31 cellular contexts compared by ENCODE assay signal in genomic region chr10:93591065-93591808, GRCh38. TPM values are rescaled to one million over a fixed set of nuclear protein-coding genes. Genes with fewer than 3 reads are reported as not detected.
DNase-seq lines count a peak whose midpoint lies in the region; ATAC-seq, FAIRE-seq and TF ChIP-seq lines count a peak whose summit lies in the region.
"Had no signal": no experiment of that assay in that cellular context is flagged by ENCODE, and none has a peak within 500 bp of the region (broad histone marks: within the 10 kb centered on the region; RNA-seq: fewer than 3 reads in every experiment).

No MANE protein-coding gene starts in this region.

- H3K4me3 ChIP-seq in right atrium auricular region (no peak overlapping the region), colonic mucosa (no peak overlapping the region), HepG2 (replicated peaks in 1 of 3; ENCODE audit: insufficient read depth in 1 of 3, low read depth in 2 of 3, low read length in 3 of 3) (no peak overlapping the region)
- H3K4me3 ChIP-seq: A549; ascending aorta; BLaER1 treated with 17β-estradiol and CSF1 and Interleukin-3, amounts not matched to agents 10 nM and 100 nM; smooth muscle cell; vagina had no signal

- no peaks in the 10 kb centered on the region for H3K4me1 ChIP-seq in right atrium auricular region
- no peaks in the 10 kb centered on the region for H3K4me1 ChIP-seq in colonic mucosa
- peaks cover 34% of the 10 kb centered on the region for H3K4me1 ChIP-seq in HepG2 (ENCODE audit: insufficient read depth, low read length)
- no peaks in the 10 kb centered on the region; the same call in 1 of the 2 replicates for H3K4me1 ChIP-seq in H9 (ENCODE audit: insufficient read depth, low read length)
- H3K4me1 ChIP-seq: ascending aorta, vagina had no signal

- TF ChIP-seq EP300 in HepG2 (IDR thresholded peaks at IDR 0.05; ENCODE audit: low read depth in 2 of 2, low read length in 2 of 2) (no peak), HepG2 (CRISPR knock-in tag; IDR thresholded peaks at IDR 0.05; ENCODE audit: borderline replicate concordance) (no peak)

- no peaks in the 10 kb centered on the region for H3K36me3 ChIP-seq in right atrium auricular region
- H3K36me3 ChIP-seq in colonic mucosa, result no peaks in the 10 kb centered on the region
- H3K36me3 ChIP-seq in HepG2 (replicated peaks in 1 of 2; ENCODE audit: control insufficient read depth in 1 of 2, insufficient read depth in 2 of 2, low read length in 2 of 2), result peaks cover 16 to 40% of the 10 kb centered on the region in 2 experiments
- H3K36me3 ChIP-seq: ascending aorta; BLaER1 treated with 17β-estradiol and CSF1 and Interleukin-3, amounts not matched to agents 10 nM and 100 nM; vagina had no signal

- H3K27ac ChIP-seq in right atrium auricular region, result no peak overlapping the region
- H3K27ac ChIP-seq in colonic mucosa, result peak overlapping the region; percentile 63
- no peak overlapping the region for H3K27ac ChIP-seq in HepG2 (ENCODE audit: extremely low read length, insufficient read depth, low read length)
- H3K27ac ChIP-seq in H9 (ENCODE audit: insufficient read length, low read depth, low read length), result no peak overlapping the region
- H3K27ac ChIP-seq: A549; ascending aorta; BLaER1 treated with 17β-estradiol and CSF1 and Interleukin-3, amounts not matched to agents 10 nM and 100 nM; vagina had no signal

- no peak overlapping the region for H3K4me3 Mint-ChIP-seq in activated naive CD8-positive, alpha-beta T cell treated with anti-CD3 and anti-CD28 coated beads for 36 hours
- H3K4me3 Mint-ChIP-seq in H9, result no peak overlapping the region
- H3K4me3 Mint-ChIP-seq: activated CD8-positive, alpha-beta T cell treated with anti-CD3 and anti-CD28 coated beads for 36 hours; activated naive CD4-positive, alpha-beta T cell treated with anti-CD3 and anti-CD28 coated beads, Interleukin-2, amount 10 ng/mL, durations not matched to agents 7 days and 5 days; natural killer cell treated with Interleukin-12 subunit alpha and Interleukin-12 subunit beta and Interleukin-15 and Interleukin-18, amount 100 ng/mL, for 72 hours; T-helper 1 cell treated with Interleukin-12 subunit alpha and Interleukin-12 subunit beta and Interleukin-4 antibody, amounts not matched to agents 30 μg/mL and 1 μg/mL, for 36 hours had no signal

- no peak overlapping the region for H3T11ph ChIP-seq in H9 (ENCODE audit: low read length)

- no peaks in the 10 kb centered on the region for H3K9me3 Mint-ChIP-seq in activated naive CD8-positive, alpha-beta T cell treated with anti-CD3 and anti-CD28 coated beads for 36 hours
- H3K9me3 Mint-ChIP-seq in H9, result no peaks in the 10 kb centered on the region
- H3K9me3 Mint-ChIP-seq: activated CD8-positive, alpha-beta T cell treated with anti-CD3 and anti-CD28 coated beads for 36 hours; activated naive CD4-positive, alpha-beta T cell treated with anti-CD3 and anti-CD28 coated beads, Interleukin-2, amount 10 ng/mL, durations not matched to agents 7 days and 5 days; natural killer cell treated with Interleukin-12 subunit alpha and Interleukin-12 subunit beta and Interleukin-15 and Interleukin-18, amount 100 ng/mL, for 72 hours; T-helper 1 cell treated with Interleukin-12 subunit alpha and Interleukin-12 subunit beta and Interleukin-4 antibody, amounts not matched to agents 30 μg/mL and 1 μg/mL, for 36 hours had no signal

- no peak overlapping the region for H2BK12ac ChIP-seq in H9 (ENCODE audit: insufficient read length, low read depth, low read length)

- TF ChIP-seq CTCF in right atrium auricular region (IDR thresholded peaks at IDR 0.05) (no peak), colonic mucosa (IDR thresholded peaks at IDR 0.05) (no peak), HepG2 (CRISPR knock-in tag; IDR thresholded peaks at IDR 0.05) (no peak), H9 (conservative IDR thresholded peaks at IDR 0.05) (no peak)

- H3K27ac Mint-ChIP-seq in activated naive CD8-positive, alpha-beta T cell treated with anti-CD3 and anti-CD28 coated beads for 36 hours, result no peak overlapping the region
- no peak overlapping the region for H3K27ac Mint-ChIP-seq in H9
- H3K27ac Mint-ChIP-seq: activated CD8-positive, alpha-beta T cell treated with anti-CD3 and anti-CD28 coated beads for 36 hours; activated naive CD4-positive, alpha-beta T cell treated with anti-CD3 and anti-CD28 coated beads, Interleukin-2, amount 10 ng/mL, durations not matched to agents 7 days and 5 days; natural killer cell treated with Interleukin-12 subunit alpha and Interleukin-12 subunit beta and Interleukin-15 and Interleukin-18, amount 100 ng/mL, for 72 hours; T-helper 1 cell treated with Interleukin-12 subunit alpha and Interleukin-12 subunit beta and Interleukin-4 antibody, amounts not matched to agents 30 μg/mL and 1 μg/mL, for 36 hours had no signal

- peak; percentile 41 for ATAC-seq in Right ventricle myocardium superior (ENCODE audit: poor library complexity)
- peak; percentile 3; the same call in 1 of the 3 replicates for ATAC-seq in HepG2
- no peak for ATAC-seq in HG03457 (IDR thresholded peaks at IDR 0.05; ENCODE audit: unreplicated experiment)
- ATAC-seq: A549; activated CD8-positive, alpha-beta T cell treated with anti-CD3 and anti-CD28 coated beads for 36 hours; natural killer cell treated with Interleukin-12 subunit alpha and Interleukin-12 subunit beta and Interleukin-15 and Interleukin-18, amount 100 ng/mL, for 72 hours had no signal

- H2BK15ac ChIP-seq in H9 (ENCODE audit: low read depth, low read length), result no peak overlapping the region

- no peak overlapping the region for H3K23ac ChIP-seq in H9 (ENCODE audit: insufficient read length, low read depth, low read length)

- POLR2A ChIA-PET in HepG2 (lab: Yijun Ruan, JAX), result interaction anchor here (0.9 to 2.6 kb wide), 7 partner anchors 8 to 91 kb away, joined by 3 to 16 read pairs (median 5); no protein-coding TSS in a partner anchor

- H3K27me3 Mint-ChIP-seq in activated naive CD8-positive, alpha-beta T cell treated with anti-CD3 and anti-CD28 coated beads for 36 hours, result no peaks in the 10 kb centered on the region
- peaks cover 18% of the 10 kb centered on the region for H3K27me3 Mint-ChIP-seq in H9 (ENCODE audit: low read depth)

- H4K8ac ChIP-seq in H9 (replicated peaks; ENCODE audit: insufficient read length, low read depth, low read length), result no peak overlapping the region

- H3K18ac ChIP-seq in H9 (ENCODE audit: insufficient read length, low read depth, low read length), result no peak overlapping the region

- no peak overlapping the region for H3K4me2 ChIP-seq in HepG2 (ENCODE audit: low read depth, low read length)
- no peak overlapping the region for H3K4me2 ChIP-seq in H9 (ENCODE audit: insufficient read depth, insufficient read length, low read length)
- H3K4me2 ChIP-seq: A549; BLaER1 treated with 17β-estradiol and CSF1 and Interleukin-3, amounts not matched to agents 10 nM and 100 nM; smooth muscle cell had no signal

- no peak overlapping the region for H2BK5ac ChIP-seq in H9 (ENCODE audit: insufficient read length, low read length)

- no peaks in the 10 kb centered on the region for H3K23me2 ChIP-seq in H9 (ENCODE audit: insufficient read length, low read depth, low read length, poor library complexity, severe bottlenecking)

- H3K9me3 ChIP-seq in right atrium auricular region (no peaks in the 10 kb centered on the region), colonic mucosa (no peaks in the 10 kb centered on the region), HepG2 (ENCODE audit: low read length) (no peaks in the 10 kb centered on the region), H9 (ENCODE audit: control insufficient read depth, low read depth, low read length) (no peaks in the 10 kb centered on the region)
- H3K9me3 ChIP-seq: A549; ascending aorta; BLaER1 treated with 17β-estradiol and CSF1 and Interleukin-3, amounts not matched to agents 10 nM and 100 nM; vagina had no signal

- H3K14ac ChIP-seq in H9 (ENCODE audit: insufficient read depth, low read length), result no peak overlapping the region

- H3K4ac ChIP-seq in H9 (ENCODE audit: low read depth, low read length), result no peak overlapping the region

- H2BK120ac ChIP-seq in H9 (ENCODE audit: low read depth, low read length, poor library complexity, severe bottlenecking), result no peak overlapping the region

- no peak for DNase-seq in Right ventricle myocardium superior
- DNase-seq in right atrium auricular region (ENCODE audit: low spot score), result no peak
- DNase-seq in colonic mucosa, result peak; percentile 74
- DNase-seq in HepG2 (ENCODE audit: low spot score), result no peak
- no peak for DNase-seq in activated naive CD8-positive, alpha-beta T cell treated with anti-CD3 and anti-CD28 coated beads for 36 hours
- DNase-seq in stimulated activated CD4-positive, alpha-beta T cell treated with anti-CD3 and anti-CD28 coated beads, Interleukin-4, amount 100 ng/mL, for 4 hours, result no peak
- DNase-seq in H9, result no peak
- DNase-seq: activated CD4-positive, CD25-positive, alpha-beta regulatory T cell; activated CD8-positive, alpha-beta T cell treated with anti-CD3 and anti-CD28 coated beads for 36 hours; activated naive CD4-positive, alpha-beta T cell treated with anti-CD3 and anti-CD28 coated beads, Interleukin-2, amount 10 ng/mL, durations not matched to agents 7 days and 5 days; activated T-cell treated with anti-CD3 and anti-CD28 coated beads, Interleukin-2, amount 50 U/mL, for 1 hour; DMS 273 treated with DMSO at 0.1 percent for 48 hours; mesenchymal stem cell; MM.1S; NCI-H2029; NK-92 treated with Interleukin-12 subunit alpha and Interleukin-12 subunit beta, amount 100 ng/mL, for 24 hours; substantia nigra had no signal

- in situ Hi-C loops in HepG2 (cut with HindIII; ENCODE audit: extremely low pct_ligation_motif_present, low pct_unique_long_range_greater_than_20kb), result no loop called here

- H3K4me1 Mint-ChIP-seq in activated naive CD8-positive, alpha-beta T cell treated with anti-CD3 and anti-CD28 coated beads for 36 hours, result no peaks in the 10 kb centered on the region
- peaks cover 16 to 19% of the 10 kb centered on the region in 2 experiments for H3K4me1 Mint-ChIP-seq in H9
- H3K4me1 Mint-ChIP-seq: activated naive CD4-positive, alpha-beta T cell treated with anti-CD3 and anti-CD28 coated beads, Interleukin-2, amount 10 ng/mL, durations not matched to agents 7 days and 5 days had no signal

- TF ChIP-seq RAD21 in HepG2 (CRISPR knock-in tag; IDR thresholded peaks at IDR 0.05), result no peak

- no peak overlapping the region for H3K56ac ChIP-seq in H9 (ENCODE audit: insufficient read length, low read depth, low read length)

- no peak overlapping the region for H2AK5ac ChIP-seq in H9 (ENCODE audit: insufficient read length, low read length)

- no peak overlapping the region for H4K91ac ChIP-seq in H9 (ENCODE audit: insufficient read length, low read depth, low read length)

- H3K79me2 ChIP-seq in HepG2 (ENCODE audit: insufficient read depth, low read length) (no peaks in the 10 kb centered on the region), H9 (ENCODE audit: insufficient read depth, low read length) (no peaks in the 10 kb centered on the region)

- intact Hi-C loops in Right ventricle myocardium superior (cut with DNase I) (no loop called here), colonic mucosa (cut with DNase I) (no loop called here), HepG2 (cut with micrococcal nuclease; ENCODE audit: unreplicated experiment) (loop anchor here (10.0 kb wide), 1 partner anchor 46 kb away; no protein-coding TSS in a partner anchor)

- no peaks in the 10 kb centered on the region for H3K79me1 ChIP-seq in H9 (ENCODE audit: insufficient read depth, low read depth, low read length, poor library complexity, severe bottlenecking)

- peaks cover 60% of the 10 kb centered on the region for H4K20me1 ChIP-seq in HepG2 (ENCODE audit: insufficient read depth, low read length)
- H4K20me1 ChIP-seq in H9 (ENCODE audit: control insufficient read depth, insufficient read depth, insufficient read length), result no peaks in the 10 kb centered on the region
- H4K20me1 ChIP-seq: BLaER1 treated with 17β-estradiol and CSF1 and Interleukin-3, amounts not matched to agents 10 nM and 100 nM had no signal

- H3K36me3 Mint-ChIP-seq in activated naive CD8-positive, alpha-beta T cell treated with anti-CD3 and anti-CD28 coated beads for 36 hours, result no peaks in the 10 kb centered on the region
- H3K36me3 Mint-ChIP-seq in H9 (ENCODE audit: insufficient read depth in 1 of 3, low read depth in 3 of 3), result no peaks in the 10 kb centered on the region
- H3K36me3 Mint-ChIP-seq: activated naive CD4-positive, alpha-beta T cell treated with anti-CD3 and anti-CD28 coated beads, Interleukin-2, amount 10 ng/mL, durations not matched to agents 7 days and 5 days; natural killer cell treated with Interleukin-12 subunit alpha and Interleukin-12 subunit beta and Interleukin-15 and Interleukin-18, amount 100 ng/mL, for 72 hours had no signal

- peak; percentile 15 to 55 for TF ChIP-seq POLR2A in HepG2 (IDR thresholded peaks at IDR 0.05; ENCODE audit: insufficient read depth in 1 of 2, low read depth in 2 of 2, low read length in 2 of 2)

- no TSS peak for BruUV-seq in HepG2 (replicated peaks; lab: Mats Ljungman, UMichigan)

- no peaks in the 10 kb centered on the region for H3K27me3 ChIP-seq in right atrium auricular region
- no peaks in the 10 kb centered on the region for H3K27me3 ChIP-seq in colonic mucosa
- no peaks in the 10 kb centered on the region for H3K27me3 ChIP-seq in HepG2 (ENCODE audit: control insufficient read depth in 1 of 2, insufficient read depth in 2 of 2, low read length in 2 of 2)
- H3K27me3 ChIP-seq in H9 (ENCODE audit: insufficient read depth, low read length), result no peaks in the 10 kb centered on the region
- H3K27me3 ChIP-seq: ascending aorta; BLaER1 treated with 17β-estradiol and CSF1 and Interleukin-3, amounts not matched to agents 10 nM and 100 nM; vagina had no signal

- H4K5ac ChIP-seq in H9 (ENCODE audit: insufficient read length, low read depth, low read length), result no peak overlapping the region

- H2AFZ ChIP-seq in HepG2 (ENCODE audit: low read length) (no peak overlapping the region), H9 (ENCODE audit: low read length) (no peak overlapping the region)

- H3K9ac ChIP-seq in colonic mucosa (ENCODE audit: low read depth in 2 of 2, low read length in 2 of 2) (peak overlapping the region in 1 of 2 donors; percentile 35), HepG2 (ENCODE audit: insufficient read depth, low read depth, low read length) (no peak overlapping the region), H9 (ENCODE audit: extremely low read depth, insufficient read length, low read length) (no peak overlapping the region)
- H3K9ac ChIP-seq: BLaER1 treated with 17β-estradiol and CSF1 and Interleukin-3, amounts not matched to agents 10 nM and 100 nM had no signal

- WGBS in HepG2 (ENCODE audit: low lambda C conversion rate), result 84% methylated on average over 7 of the region's 8 CpGs
- WGBS in H9 (ENCODE audit: extremely low coverage, insufficient read length, low lambda C conversion rate), result no CpG with 5 or more reads among the region's 8 CpGs

- CTCF ChIA-PET in HepG2 (lab: Yijun Ruan, JAX; ENCODE audit: low intra/inter-chr PET ratio, low total read pairs), result no interaction called here

- no peak overlapping the region for H2BK20ac ChIP-seq in H9 (ENCODE audit: low read depth, low read length, poor library complexity, severe bottlenecking)

- no peak for FAIRE-seq in HepG2 (lab: Jason Lieb, UNC)
- FAIRE-seq: A549, G401.6, H54 had no signal

RNA-seq across cellular contexts. Expression of gene RBP4, which starts 9.8 kb away (rescaled TPM):
- 4.9 TPM for total RNA-seq in Right ventricle myocardium superior
- 10 to 100 TPM; 16.2 to 48.2 TPM for total RNA-seq in right atrium auricular region
- 10 to 100 TPM in 1 of 2 donors, 1 to 10 TPM in 1; 6.8 to 15.1 TPM for total RNA-seq in colonic mucosa
- total RNA-seq in HepG2 (2016; rRNA removed; fragmentation: Illumina TruSeq; extraction: Trizol), result 310 and 642 TPM in 2 replicates
- 113 and 138 TPM in 2 replicates for total RNA-seq in HepG2 (2016; cell fraction: cytosol; rRNA removed; fragmentation: Illumina TruSeq; extraction: Trizol; ENCODE audit: low read depth)
- total RNA-seq in HepG2 (2016; cell fraction: insoluble cytoplasmic fraction; rRNA removed; fragmentation: Illumina TruSeq; extraction: Trizol), result 301 and 640 TPM in 2 replicates
- 174 and 205 TPM in 2 replicates for total RNA-seq in HepG2 (2016; cell fraction: membrane; rRNA removed; fragmentation: Illumina TruSeq; extraction: Trizol)
- total RNA-seq in HepG2 (2016; cell fraction: nucleus; rRNA removed; fragmentation: Illumina TruSeq; extraction: Trizol), result 588 and 712 TPM in 2 replicates
- polyA plus RNA-seq in HepG2 (2011; rRNA removed), result 931 and 1,080 TPM in 2 replicates
- 1,361 and 1,403 TPM in 2 replicates for polyA plus RNA-seq in HepG2 (2011; cell fraction: cytosol; rRNA removed)
- polyA plus RNA-seq in HepG2 (2011; cell fraction: nucleus; rRNA removed), result 575 and 645 TPM in 2 replicates
- polyA plus RNA-seq in HepG2 (2012), result 1,685 and 1,730 TPM in 2 replicates
- polyA plus RNA-seq in HepG2 (2016; cell fraction: cytosol; fragmentation: Illumina TruSeq; extraction: Trizol; ENCODE audit: low read depth), result 301 and 378 TPM in 2 replicates
- polyA plus RNA-seq in HepG2 (2016; cell fraction: insoluble cytoplasmic fraction; fragmentation: Illumina TruSeq; extraction: Trizol; ENCODE audit: low read depth), result 671 and 691 TPM in 2 replicates
- 336 and 408 TPM in 2 replicates for polyA plus RNA-seq in HepG2 (2016; cell fraction: membrane; fragmentation: Illumina TruSeq; extraction: Trizol; ENCODE audit: low read depth)
- 1,909 and 2,130 TPM in 2 replicates for polyA plus RNA-seq in HepG2 (2016; cell fraction: nucleus; fragmentation: Illumina TruSeq; extraction: Trizol; ENCODE audit: insufficient read depth, low read depth)
- polyA minus RNA-seq in HepG2 (2011; rRNA and poly(A)+ RNA removed; ENCODE audit: low replicate concordance), result 0.19 and 898 TPM in 2 replicates
- 385 and 416 TPM in 2 replicates for polyA minus RNA-seq in HepG2 (2011; cell fraction: cytosol; rRNA and poly(A)+ RNA removed)
- polyA minus RNA-seq in HepG2 (2011; cell fraction: nucleus; rRNA and poly(A)+ RNA removed), result 128 and 176 TPM in 2 replicates
- total RNA-seq in activated naive CD8-positive, alpha-beta T cell treated with anti-CD3 and anti-CD28 coated beads for 36 hours, result not detected
- not detected in 2 replicates for total RNA-seq in H9 (2021)
- total RNA-seq: activated CD8-positive, alpha-beta T cell treated with anti-CD3 and anti-CD28 coated beads for 36 hours; fibroblast of lung; natural killer cell treated with Interleukin-12 subunit alpha and Interleukin-12 subunit beta and Interleukin-15 and Interleukin-18, amount 100 ng/mL, for 72 hours; NCI-H460 had no signal

RNA-seq across cellular contexts. Expression of gene PDE6C, which starts 21.1 kb away (rescaled TPM):
- total RNA-seq in Right ventricle myocardium superior, result not detected
- total RNA-seq in right atrium auricular region, result not detected
- not detected for total RNA-seq in colonic mucosa
- 0.39 and 0.64 TPM in 2 replicates for total RNA-seq in HepG2 (2016; rRNA removed; fragmentation: Illumina TruSeq; extraction: Trizol)
- total RNA-seq in HepG2 (2016; cell fraction: cytosol; rRNA removed; fragmentation: Illumina TruSeq; extraction: Trizol; ENCODE audit: low read depth), result 0.18 TPM in 1 of 2 replicates, not detected in the other
- total RNA-seq in HepG2 (2016; cell fraction: insoluble cytoplasmic fraction; rRNA removed; fragmentation: Illumina TruSeq; extraction: Trizol), result 0.43 and 0.73 TPM in 2 replicates
- total RNA-seq in HepG2 (2016; cell fraction: membrane; rRNA removed; fragmentation: Illumina TruSeq; extraction: Trizol), result 0.21 and 0.68 TPM in 2 replicates
- total RNA-seq in HepG2 (2016; cell fraction: nucleus; rRNA removed; fragmentation: Illumina TruSeq; extraction: Trizol), result not detected in 2 replicates
- polyA plus RNA-seq in HepG2 (2011; rRNA removed), result not detected in 2 replicates
- polyA plus RNA-seq in HepG2 (2011; cell fraction: cytosol; rRNA removed), result not detected in 2 replicates
- polyA plus RNA-seq in HepG2 (2011; cell fraction: nucleus; rRNA removed), result not detected in 2 replicates
- 0.28 and 0.43 TPM in 2 replicates for polyA plus RNA-seq in HepG2 (2012)
- polyA plus RNA-seq in HepG2 (2016; cell fraction: cytosol; fragmentation: Illumina TruSeq; extraction: Trizol; ENCODE audit: low read depth), result 0.46 and 1.3 TPM in 2 replicates
- polyA plus RNA-seq in HepG2 (2016; cell fraction: insoluble cytoplasmic fraction; fragmentation: Illumina TruSeq; extraction: Trizol; ENCODE audit: low read depth), result 0.23 and 0.49 TPM in 2 replicates
- 0.21 and 0.65 TPM in 2 replicates for polyA plus RNA-seq in HepG2 (2016; cell fraction: membrane; fragmentation: Illumina TruSeq; extraction: Trizol; ENCODE audit: low read depth)
- polyA plus RNA-seq in HepG2 (2016; cell fraction: nucleus; fragmentation: Illumina TruSeq; extraction: Trizol; ENCODE audit: insufficient read depth, low read depth), result 0.27 TPM in 1 of 2 replicates, not detected in the other
- not detected in 2 replicates for polyA minus RNA-seq in HepG2 (2011; rRNA and poly(A)+ RNA removed; ENCODE audit: low replicate concordance)
- not detected in 2 replicates for polyA minus RNA-seq in HepG2 (2011; cell fraction: cytosol; rRNA and poly(A)+ RNA removed)
- polyA minus RNA-seq in HepG2 (2011; cell fraction: nucleus; rRNA and poly(A)+ RNA removed), result 0.12 TPM in 1 of 2 replicates, not detected in the other
- total RNA-seq in activated naive CD8-positive, alpha-beta T cell treated with anti-CD3 and anti-CD28 coated beads for 36 hours, result not detected
- total RNA-seq in H9 (2021), result not detected in 2 replicates
- total RNA-seq: activated CD8-positive, alpha-beta T cell treated with anti-CD3 and anti-CD28 coated beads for 36 hours; ascending aorta; chondrocyte; fibroblast of lung; natural killer cell treated with Interleukin-12 subunit alpha and Interleukin-12 subunit beta and Interleukin-15 and Interleukin-18, amount 100 ng/mL, for 72 hours; NCI-H460; posterior vena cava; smooth muscle cell; vagina had no signal
- polyA plus RNA-seq: A549, fibroblast of lung, smooth muscle cell had no signal

RNA-seq across cellular contexts. Expression of gene FFAR4, which starts 24.8 kb away (rescaled TPM):
- 0.16 TPM for total RNA-seq in Right ventricle myocardium superior
- total RNA-seq in right atrium auricular region, result under 1 TPM in 1 of 2 donors, not detected in 1; 0.31 TPM
- 10 to 100 TPM; 44.2 to 48.2 TPM for total RNA-seq in colonic mucosa
- not detected in 2 replicates for total RNA-seq in HepG2 (2016; rRNA removed; fragmentation: Illumina TruSeq; extraction: Trizol)
- total RNA-seq in HepG2 (2016; cell fraction: cytosol; rRNA removed; fragmentation: Illumina TruSeq; extraction: Trizol; ENCODE audit: low read depth), result not detected in 2 replicates
- not detected in 2 replicates for total RNA-seq in HepG2 (2016; cell fraction: insoluble cytoplasmic fraction; rRNA removed; fragmentation: Illumina TruSeq; extraction: Trizol)
- not detected in 2 replicates for total RNA-seq in HepG2 (2016; cell fraction: membrane; rRNA removed; fragmentation: Illumina TruSeq; extraction: Trizol)
- total RNA-seq in HepG2 (2016; cell fraction: nucleus; rRNA removed; fragmentation: Illumina TruSeq; extraction: Trizol), result not detected in 2 replicates
- 0.09 and 0.17 TPM in 2 replicates for polyA plus RNA-seq in HepG2 (2011; rRNA removed)
- 0.08 TPM in 1 of 2 replicates, not detected in the other for polyA plus RNA-seq in HepG2 (2011; cell fraction: cytosol; rRNA removed)
- polyA plus RNA-seq in HepG2 (2011; cell fraction: nucleus; rRNA removed), result not detected in 2 replicates
- polyA plus RNA-seq in HepG2 (2012), result not detected in 2 replicates
- polyA plus RNA-seq in HepG2 (2016; cell fraction: cytosol; fragmentation: Illumina TruSeq; extraction: Trizol; ENCODE audit: low read depth), result not detected in 2 replicates
- polyA plus RNA-seq in HepG2 (2016; cell fraction: insoluble cytoplasmic fraction; fragmentation: Illumina TruSeq; extraction: Trizol; ENCODE audit: low read depth), result not detected in 2 replicates
- not detected in 2 replicates for polyA plus RNA-seq in HepG2 (2016; cell fraction: membrane; fragmentation: Illumina TruSeq; extraction: Trizol; ENCODE audit: low read depth)
- not detected in 2 replicates for polyA plus RNA-seq in HepG2 (2016; cell fraction: nucleus; fragmentation: Illumina TruSeq; extraction: Trizol; ENCODE audit: insufficient read depth, low read depth)
- not detected in 2 replicates for polyA minus RNA-seq in HepG2 (2011; rRNA and poly(A)+ RNA removed; ENCODE audit: low replicate concordance)
- not detected in 2 replicates for polyA minus RNA-seq in HepG2 (2011; cell fraction: cytosol; rRNA and poly(A)+ RNA removed)
- polyA minus RNA-seq in HepG2 (2011; cell fraction: nucleus; rRNA and poly(A)+ RNA removed), result 0.77 and 0.87 TPM in 2 replicates
- total RNA-seq in activated naive CD8-positive, alpha-beta T cell treated with anti-CD3 and anti-CD28 coated beads for 36 hours, result not detected
- not detected in 2 replicates for total RNA-seq in H9 (2021)
- total RNA-seq: activated CD8-positive, alpha-beta T cell treated with anti-CD3 and anti-CD28 coated beads for 36 hours; ascending aorta; chondrocyte; fibroblast of lung; natural killer cell treated with Interleukin-12 subunit alpha and Interleukin-12 subunit beta and Interleukin-15 and Interleukin-18, amount 100 ng/mL, for 72 hours; NCI-H460; smooth muscle cell had no signal
- polyA plus RNA-seq: fibroblast of lung, smooth muscle cell had no signal

Comparison
In these comparisons a context has a peak if more than half of its experiments do, and no peak if none do; other contexts are left out.
1. RNA of gene FFAR4, which starts 24.8 kb away (total RNA-seq): 44.2 to 48.2 TPM in colonic mucosa; 0.31 TPM in right atrium auricular region, 0.16 TPM in Right ventricle myocardium superior (single experiment), not detected in HepG2, not detected in H9 and not detected in activated naive CD8-positive, alpha-beta T cell treated with anti-CD3 and anti-CD28 coated beads for 36 hours; every median in the first group is over 10 times any median in the second.